1 cellular context compared by ENCODE assay signal in the genomic region with DNA sequence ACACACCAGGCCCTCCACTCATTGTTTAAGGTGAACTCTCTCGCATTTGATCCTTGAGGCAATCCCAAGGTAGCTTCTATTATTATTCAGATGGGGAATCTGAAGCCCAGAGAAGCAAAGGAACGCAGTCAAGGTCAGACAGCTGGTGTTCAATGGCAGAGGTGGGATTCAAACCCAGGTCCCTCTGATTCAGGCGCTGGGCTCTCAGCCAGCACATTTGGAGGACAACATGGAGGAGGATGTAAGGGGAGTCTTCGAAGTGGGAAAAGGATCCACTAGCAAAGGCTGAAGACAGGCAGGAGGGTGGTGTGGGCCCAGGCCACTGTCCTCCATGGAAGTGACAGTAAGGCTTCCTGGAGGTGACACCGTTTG.
TF ChIP-seq lines count a peak whose summit lies in the region.

No MANE protein-coding gene starts in this region.

TF ChIP-seq in HepG2, 621 proteins besides CTCF, POLR2A, EP300 and RAD21 (continued from another document and continues in another):
- TF ChIP-seq, protein P1, sequence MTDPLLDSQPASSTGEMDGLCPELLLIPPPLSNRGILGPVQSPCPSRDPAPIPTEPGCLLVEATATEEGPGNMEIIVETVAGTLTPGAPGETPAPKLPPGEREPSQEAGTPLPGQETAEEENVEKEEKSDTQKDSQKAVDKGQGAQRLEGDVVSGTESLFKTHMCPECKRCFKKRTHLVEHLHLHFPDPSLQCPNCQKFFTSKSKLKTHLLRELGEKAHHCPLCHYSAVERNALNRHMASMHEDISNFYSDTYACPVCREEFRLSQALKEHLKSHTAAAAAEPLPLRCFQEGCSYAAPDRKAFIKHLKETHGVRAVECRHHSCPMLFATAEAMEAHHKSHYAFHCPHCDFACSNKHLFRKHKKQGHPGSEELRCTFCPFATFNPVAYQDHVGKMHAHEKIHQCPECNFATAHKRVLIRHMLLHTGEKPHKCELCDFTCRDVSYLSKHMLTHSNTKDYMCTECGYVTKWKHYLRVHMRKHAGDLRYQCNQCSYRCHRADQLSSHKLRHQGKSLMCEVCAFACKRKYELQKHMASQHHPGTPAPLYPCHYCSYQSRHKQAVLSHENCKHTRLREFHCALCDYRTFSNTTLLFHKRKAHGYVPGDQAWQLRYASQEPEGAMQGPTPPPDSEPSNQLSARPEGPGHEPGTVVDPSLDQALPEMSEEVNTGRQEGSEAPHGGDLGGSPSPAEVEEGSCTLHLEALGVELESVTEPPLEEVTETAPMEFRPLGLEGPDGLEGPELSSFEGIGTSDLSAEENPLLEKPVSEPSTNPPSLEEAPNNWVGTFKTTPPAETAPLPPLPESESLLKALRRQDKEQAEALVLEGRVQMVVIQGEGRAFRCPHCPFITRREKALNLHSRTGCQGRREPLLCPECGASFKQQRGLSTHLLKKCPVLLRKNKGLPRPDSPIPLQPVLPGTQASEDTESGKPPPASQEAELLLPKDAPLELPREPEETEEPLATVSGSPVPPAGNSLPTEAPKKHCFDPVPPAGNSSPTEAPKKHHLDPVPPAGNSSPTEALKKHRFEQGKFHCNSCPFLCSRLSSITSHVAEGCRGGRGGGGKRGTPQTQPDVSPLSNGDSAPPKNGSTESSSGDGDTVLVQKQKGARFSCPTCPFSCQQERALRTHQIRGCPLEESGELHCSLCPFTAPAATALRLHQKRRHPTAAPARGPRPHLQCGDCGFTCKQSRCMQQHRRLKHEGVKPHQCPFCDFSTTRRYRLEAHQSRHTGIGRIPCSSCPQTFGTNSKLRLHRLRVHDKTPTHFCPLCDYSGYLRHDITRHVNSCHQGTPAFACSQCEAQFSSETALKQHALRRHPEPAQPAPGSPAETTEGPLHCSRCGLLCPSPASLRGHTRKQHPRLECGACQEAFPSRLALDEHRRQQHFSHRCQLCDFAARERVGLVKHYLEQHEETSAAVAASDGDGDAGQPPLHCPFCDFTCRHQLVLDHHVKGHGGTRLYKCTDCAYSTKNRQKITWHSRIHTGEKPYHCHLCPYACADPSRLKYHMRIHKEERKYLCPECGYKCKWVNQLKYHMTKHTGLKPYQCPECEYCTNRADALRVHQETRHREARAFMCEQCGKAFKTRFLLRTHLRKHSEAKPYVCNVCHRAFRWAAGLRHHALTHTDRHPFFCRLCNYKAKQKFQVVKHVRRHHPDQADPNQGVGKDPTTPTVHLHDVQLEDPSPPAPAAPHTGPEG (CRISPR knock-in tag; IDR thresholded peaks at IDR 0.05), result no peak
- TF ChIP-seq KDM1A (CRISPR knock-in tag; IDR thresholded peaks at IDR 0.05), result 0 out of 2 replicates have a peak, but pooled peaks have one; percentile 46
- TF ChIP-seq MEIS2 (CRISPR knock-in tag; IDR thresholded peaks at IDR 0.05), result no peak
- 0 out of 2 replicates have a peak, but pooled peaks have one; percentile 11 for TF ChIP-seq SNAPC2 (CRISPR knock-in tag; IDR thresholded peaks at IDR 0.05)
- TF ChIP-seq, protein P2, sequence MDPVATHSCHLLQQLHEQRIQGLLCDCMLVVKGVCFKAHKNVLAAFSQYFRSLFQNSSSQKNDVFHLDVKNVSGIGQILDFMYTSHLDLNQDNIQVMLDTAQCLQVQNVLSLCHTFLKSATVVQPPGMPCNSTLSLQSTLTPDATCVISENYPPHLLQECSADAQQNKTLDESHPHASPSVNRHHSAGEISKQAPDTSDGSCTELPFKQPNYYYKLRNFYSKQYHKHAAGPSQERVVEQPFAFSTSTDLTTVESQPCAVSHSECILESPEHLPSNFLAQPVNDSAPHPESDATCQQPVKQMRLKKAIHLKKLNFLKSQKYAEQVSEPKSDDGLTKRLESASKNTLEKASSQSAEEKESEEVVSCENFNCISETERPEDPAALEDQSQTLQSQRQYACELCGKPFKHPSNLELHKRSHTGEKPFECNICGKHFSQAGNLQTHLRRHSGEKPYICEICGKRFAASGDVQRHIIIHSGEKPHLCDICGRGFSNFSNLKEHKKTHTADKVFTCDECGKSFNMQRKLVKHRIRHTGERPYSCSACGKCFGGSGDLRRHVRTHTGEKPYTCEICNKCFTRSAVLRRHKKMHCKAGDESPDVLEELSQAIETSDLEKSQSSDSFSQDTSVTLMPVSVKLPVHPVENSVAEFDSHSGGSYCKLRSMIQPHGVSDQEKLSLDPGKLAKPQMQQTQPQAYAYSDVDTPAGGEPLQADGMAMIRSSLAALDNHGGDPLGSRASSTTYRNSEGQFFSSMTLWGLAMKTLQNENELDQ (CRISPR knock-in tag; IDR thresholded peaks at IDR 0.05; ENCODE audit: borderline replicate concordance), result peak; percentile 26; the same call in 1 of the 2 replicates
- TF ChIP-seq MLLT10 (CRISPR knock-in tag; IDR thresholded peaks at IDR 0.05), result no peak
- no peak for TF ChIP-seq ZNF709 (CRISPR knock-in tag; IDR thresholded peaks at IDR 0.05)
- TF ChIP-seq ARID2 (CRISPR knock-in tag; IDR thresholded peaks at IDR 0.05; ENCODE audit: borderline replicate concordance), result no peak
- no peak for TF ChIP-seq SP4 (CRISPR knock-in tag; IDR thresholded peaks at IDR 0.05)
- TF ChIP-seq CBFB (CRISPR knock-in tag; IDR thresholded peaks at IDR 0.05), result no peak
- TF ChIP-seq, protein P3, sequence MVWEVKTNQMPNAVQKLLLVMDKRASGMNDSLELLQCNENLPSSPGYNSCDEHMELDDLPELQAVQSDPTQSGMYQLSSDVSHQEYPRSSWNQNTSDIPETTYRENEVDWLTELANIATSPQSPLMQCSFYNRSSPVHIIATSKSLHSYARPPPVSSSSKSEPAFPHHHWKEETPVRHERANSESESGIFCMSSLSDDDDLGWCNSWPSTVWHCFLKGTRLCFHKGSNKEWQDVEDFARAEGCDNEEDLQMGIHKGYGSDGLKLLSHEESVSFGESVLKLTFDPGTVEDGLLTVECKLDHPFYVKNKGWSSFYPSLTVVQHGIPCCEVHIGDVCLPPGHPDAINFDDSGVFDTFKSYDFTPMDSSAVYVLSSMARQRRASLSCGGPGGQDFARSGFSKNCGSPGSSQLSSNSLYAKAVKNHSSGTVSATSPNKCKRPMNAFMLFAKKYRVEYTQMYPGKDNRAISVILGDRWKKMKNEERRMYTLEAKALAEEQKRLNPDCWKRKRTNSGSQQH (CRISPR knock-in tag; IDR thresholded peaks at IDR 0.05; ENCODE audit: low read depth), result no peak; the same call in 1 of the 2 replicates
- TF ChIP-seq SPEN (CRISPR knock-in tag; IDR thresholded peaks at IDR 0.05; ENCODE audit: low read depth), result no peak
- TF ChIP-seq ZKSCAN8 (CRISPR knock-in tag; IDR thresholded peaks at IDR 0.05; ENCODE audit: borderline replicate concordance), result no peak
- no peak for TF ChIP-seq YEATS2 (CRISPR knock-in tag; IDR thresholded peaks at IDR 0.05; ENCODE audit: borderline replicate concordance)
- TF ChIP-seq HHEX (CRISPR knock-in tag; IDR thresholded peaks at IDR 0.05), result 0 out of 2 replicates have a peak, but pooled peaks have one; percentile 44
- TF ChIP-seq, protein P4, sequence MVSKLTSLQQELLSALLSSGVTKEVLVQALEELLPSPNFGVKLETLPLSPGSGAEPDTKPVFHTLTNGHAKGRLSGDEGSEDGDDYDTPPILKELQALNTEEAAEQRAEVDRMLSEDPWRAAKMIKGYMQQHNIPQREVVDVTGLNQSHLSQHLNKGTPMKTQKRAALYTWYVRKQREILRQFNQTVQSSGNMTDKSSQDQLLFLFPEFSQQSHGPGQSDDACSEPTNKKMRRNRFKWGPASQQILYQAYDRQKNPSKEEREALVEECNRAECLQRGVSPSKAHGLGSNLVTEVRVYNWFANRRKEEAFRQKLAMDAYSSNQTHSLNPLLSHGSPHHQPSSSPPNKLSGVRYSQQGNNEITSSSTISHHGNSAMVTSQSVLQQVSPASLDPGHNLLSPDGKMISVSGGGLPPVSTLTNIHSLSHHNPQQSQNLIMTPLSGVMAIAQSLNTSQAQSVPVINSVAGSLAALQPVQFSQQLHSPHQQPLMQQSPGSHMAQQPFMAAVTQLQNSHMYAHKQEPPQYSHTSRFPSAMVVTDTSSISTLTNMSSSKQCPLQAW (CRISPR knock-in tag; IDR thresholded peaks at IDR 0.05), result no peak
- TF ChIP-seq ZNF619 (CRISPR knock-in tag; IDR thresholded peaks at IDR 0.05), result no peak
- no peak for TF ChIP-seq JDP2 (CRISPR knock-in tag; IDR thresholded peaks at IDR 0.05; ENCODE audit: borderline replicate concordance)
- TF ChIP-seq, protein P5, sequence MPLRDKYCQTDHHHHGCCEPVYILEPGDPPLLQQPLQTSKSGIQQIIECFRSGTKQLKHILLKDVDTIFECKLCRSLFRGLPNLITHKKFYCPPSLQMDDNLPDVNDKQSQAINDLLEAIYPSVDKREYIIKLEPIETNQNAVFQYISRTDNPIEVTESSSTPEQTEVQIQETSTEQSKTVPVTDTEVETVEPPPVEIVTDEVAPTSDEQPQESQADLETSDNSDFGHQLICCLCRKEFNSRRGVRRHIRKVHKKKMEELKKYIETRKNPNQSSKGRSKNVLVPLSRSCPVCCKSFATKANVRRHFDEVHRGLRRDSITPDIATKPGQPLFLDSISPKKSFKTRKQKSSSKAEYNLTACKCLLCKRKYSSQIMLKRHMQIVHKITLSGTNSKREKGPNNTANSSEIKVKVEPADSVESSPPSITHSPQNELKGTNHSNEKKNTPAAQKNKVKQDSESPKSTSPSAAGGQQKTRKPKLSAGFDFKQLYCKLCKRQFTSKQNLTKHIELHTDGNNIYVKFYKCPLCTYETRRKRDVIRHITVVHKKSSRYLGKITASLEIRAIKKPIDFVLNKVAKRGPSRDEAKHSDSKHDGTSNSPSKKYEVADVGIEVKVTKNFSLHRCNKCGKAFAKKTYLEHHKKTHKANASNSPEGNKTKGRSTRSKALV (CRISPR knock-in tag; IDR thresholded peaks at IDR 0.05), result no peak
- TF ChIP-seq DR1 (CRISPR knock-in tag; IDR thresholded peaks at IDR 0.05), result no peak
- TF ChIP-seq, protein P6, sequence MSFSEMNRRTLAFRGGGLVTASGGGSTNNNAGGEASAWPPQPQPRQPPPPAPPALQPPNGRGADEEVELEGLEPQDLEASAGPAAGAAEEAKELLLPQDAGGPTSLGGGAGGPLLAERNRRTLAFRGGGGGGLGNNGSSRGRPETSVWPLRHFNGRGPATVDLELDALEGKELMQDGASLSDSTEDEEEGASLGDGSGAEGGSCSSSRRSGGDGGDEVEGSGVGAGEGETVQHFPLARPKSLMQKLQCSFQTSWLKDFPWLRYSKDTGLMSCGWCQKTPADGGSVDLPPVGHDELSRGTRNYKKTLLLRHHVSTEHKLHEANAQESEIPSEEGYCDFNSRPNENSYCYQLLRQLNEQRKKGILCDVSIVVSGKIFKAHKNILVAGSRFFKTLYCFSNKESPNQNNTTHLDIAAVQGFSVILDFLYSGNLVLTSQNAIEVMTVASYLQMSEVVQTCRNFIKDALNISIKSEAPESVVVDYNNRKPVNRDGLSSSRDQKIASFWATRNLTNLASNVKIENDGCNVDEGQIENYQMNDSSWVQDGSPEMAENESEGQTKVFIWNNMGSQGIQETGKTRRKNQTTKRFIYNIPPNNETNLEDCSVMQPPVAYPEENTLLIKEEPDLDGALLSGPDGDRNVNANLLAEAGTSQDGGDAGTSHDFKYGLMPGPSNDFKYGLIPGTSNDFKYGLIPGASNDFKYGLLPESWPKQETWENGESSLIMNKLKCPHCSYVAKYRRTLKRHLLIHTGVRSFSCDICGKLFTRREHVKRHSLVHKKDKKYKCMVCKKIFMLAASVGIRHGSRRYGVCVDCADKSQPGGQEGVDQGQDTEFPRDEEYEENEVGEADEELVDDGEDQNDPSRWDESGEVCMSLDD (CRISPR knock-in tag; IDR thresholded peaks at IDR 0.05; ENCODE audit: borderline replicate concordance), result no peak
- no peak for TF ChIP-seq GATAD2A (CRISPR knock-in tag; IDR thresholded peaks at IDR 0.05)
- no peak for TF ChIP-seq ZNF33B (CRISPR knock-in tag; IDR thresholded peaks at IDR 0.05)
- TF ChIP-seq ERF (CRISPR knock-in tag; IDR thresholded peaks at IDR 0.05), result no peak
- TF ChIP-seq ZNF501 (CRISPR knock-in tag; IDR thresholded peaks at IDR 0.05), result 0 out of 2 replicates have a peak, but pooled peaks have one; percentile 27
- TF ChIP-seq, protein P7, sequence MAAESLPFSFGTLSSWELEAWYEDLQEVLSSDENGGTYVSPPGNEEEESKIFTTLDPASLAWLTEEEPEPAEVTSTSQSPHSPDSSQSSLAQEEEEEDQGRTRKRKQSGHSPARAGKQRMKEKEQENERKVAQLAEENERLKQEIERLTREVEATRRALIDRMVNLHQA (CRISPR knock-in tag; IDR thresholded peaks at IDR 0.05), result 0 out of 2 replicates have a peak, but pooled peaks have one; percentile 69
- 0 out of 2 replicates have a peak, but pooled peaks have one; percentile 23 for TF ChIP-seq ZBTB38 (CRISPR knock-in tag; IDR thresholded peaks at IDR 0.05)
- TF ChIP-seq SIN3B (IDR thresholded peaks at IDR 0.05; ENCODE audit: low read length), result no peak
- TF ChIP-seq U2AF2 (IDR thresholded peaks at IDR 0.05; ENCODE audit: low read depth, low read length), result no peak
- no peak for TF ChIP-seq ZNF121 (CRISPR knock-in tag; IDR thresholded peaks at IDR 0.05)
- no peak for TF ChIP-seq ZFP36L2 (CRISPR knock-in tag; IDR thresholded peaks at IDR 0.05)
- TF ChIP-seq, protein P8, sequence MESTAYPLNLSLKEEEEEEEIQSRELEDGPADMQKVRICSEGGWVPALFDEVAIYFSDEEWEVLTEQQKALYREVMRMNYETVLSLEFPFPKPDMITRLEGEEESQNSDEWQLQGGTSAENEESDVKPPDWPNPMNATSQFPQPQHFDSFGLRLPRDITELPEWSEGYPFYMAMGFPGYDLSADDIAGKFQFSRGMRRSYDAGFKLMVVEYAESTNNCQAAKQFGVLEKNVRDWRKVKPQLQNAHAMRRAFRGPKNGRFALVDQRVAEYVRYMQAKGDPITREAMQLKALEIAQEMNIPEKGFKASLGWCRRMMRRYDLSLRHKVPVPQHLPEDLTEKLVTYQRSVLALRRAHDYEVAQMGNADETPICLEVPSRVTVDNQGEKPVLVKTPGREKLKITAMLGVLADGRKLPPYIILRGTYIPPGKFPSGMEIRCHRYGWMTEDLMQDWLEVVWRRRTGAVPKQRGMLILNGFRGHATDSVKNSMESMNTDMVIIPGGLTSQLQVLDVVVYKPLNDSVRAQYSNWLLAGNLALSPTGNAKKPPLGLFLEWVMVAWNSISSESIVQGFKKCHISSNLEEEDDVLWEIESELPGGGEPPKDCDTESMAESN (CRISPR knock-in tag; conservative IDR thresholded peaks at IDR 0.05), result no peak
